In the genomic region with DNA sequence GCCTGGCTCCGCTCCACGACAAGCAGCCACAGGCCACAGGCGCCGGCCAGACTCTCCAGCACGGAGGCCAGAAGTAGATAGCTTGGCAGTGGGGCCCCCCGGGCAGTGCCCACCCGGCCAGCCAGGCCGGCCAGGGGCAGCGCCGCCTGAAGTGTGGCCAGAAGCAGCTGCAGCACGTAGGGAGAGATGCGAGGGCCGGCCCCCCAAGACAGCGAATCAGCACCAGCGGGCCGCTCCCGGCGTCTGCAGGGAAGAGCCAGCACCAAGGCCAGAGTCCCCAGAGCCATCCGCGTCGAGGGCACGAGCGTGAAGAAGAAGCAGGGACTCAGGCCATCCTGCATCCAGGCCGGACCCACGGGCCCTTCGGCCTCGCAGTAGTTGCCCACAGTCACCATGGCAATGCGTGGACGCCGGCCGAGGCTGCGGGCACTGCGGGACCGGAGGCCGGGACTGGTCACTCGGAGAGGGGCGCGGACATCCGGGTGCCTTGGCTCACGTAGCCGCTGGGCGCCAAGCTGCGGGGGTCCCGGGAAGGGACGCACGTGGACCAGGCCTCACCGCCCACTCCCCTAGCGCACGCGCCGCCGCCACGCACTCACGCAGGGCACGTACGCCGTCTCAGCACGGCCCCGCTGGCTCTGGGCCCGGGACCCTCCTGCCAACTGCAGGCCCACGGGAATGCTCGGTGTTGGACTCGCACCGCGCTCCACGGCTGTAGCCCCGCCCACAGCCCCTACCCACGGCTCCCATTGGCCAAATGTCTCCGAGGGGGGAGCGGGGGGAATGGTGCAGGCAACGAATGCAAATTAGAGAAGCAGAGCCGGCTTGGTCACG, we compare ENCODE assay signal across 8 cellular contexts. TPM values are rescaled to one million over a fixed set of nuclear protein-coding genes. Genes with fewer than 3 reads are reported as not detected.
A peak's percentile ranks its signal among the peaks of the same experiment; 100 is the strongest.
DNase-seq lines count a peak whose midpoint lies in the region; ATAC-seq and TF ChIP-seq lines count a peak whose summit lies in the region.

ABCB6 (minus strand) TSS at position 680 of the 834 bp plus-strand sequence; CDS start at position 395, 285 bp downstream.

- H3K27ac Mint-ChIP-seq in nephron: peak within 1 kb of the TSS; percentile 93 to 99 (median 97)

- DNase-seq in COLO668 (lab: John Stamatoyannopoulos, UW; ENCODE audit: unreplicated experiment) (peak; percentile 94), GM20000 (ENCODE audit: low spot score) (peak; percentile 94), HUDEP-2 (lab: John Stamatoyannopoulos, UW; ENCODE audit: unreplicated experiment in 76 of 76) (peak in 75 of 76 experiments; percentile 34 to 97 (median 92)), RPMI8226 (peak; percentile 77), activated gamma-delta T cell (lab: John Stamatoyannopoulos, UW) (peak; percentile 62), fibroblast of the aortic adventitia (ENCODE audit: low read depth) (peak; percentile 96)
- peak; percentile 90 for DNase-seq in stimulated activated naive CD8-positive, alpha-beta T cell treated with anti-CD3 and anti-CD28 coated beads, Interleukin-15, Interleukin-2, amounts not matched to agents 100 U/mL and 50 U/mL, for 24 hours

- H3K9me3 Mint-ChIP-seq in nephron: no peaks in the 10 kb centered on the region

- H3K27me3 Mint-ChIP-seq in nephron (ENCODE audit: low read depth): no peaks in the 10 kb centered on the region

- H3K4me3 ChIP-seq in fibroblast of the aortic adventitia (ENCODE audit: low read depth, low read length): peak within 1 kb of the TSS; percentile 71

- no peak for TF ChIP-seq CTCF in GM20000 (IDR thresholded peaks at IDR 0.05; ENCODE audit: extremely low read depth, missing control alignments)
- no peak for TF ChIP-seq CTCF in fibroblast of the aortic adventitia (IDR thresholded peaks at IDR 0.05; ENCODE audit: insufficient read depth, low read length)
- peak in 1 of 3 experiments; percentile 8 for TF ChIP-seq CTCF in nephron (IDR thresholded peaks at IDR 0.05; ENCODE audit: unreplicated experiment in 3 of 3)

- peaks cover 24% of the 10 kb centered on the region for H3K36me3 Mint-ChIP-seq in nephron (ENCODE audit: low read depth)

- H3K4me3 Mint-ChIP-seq in nephron: peak within 1 kb of the TSS; percentile 91 to 96 (median 94)

- peaks cover 41% of the 10 kb centered on the region for H3K4me1 Mint-ChIP-seq in nephron

- peak; percentile 79 for ATAC-seq in stimulated activated naive CD8-positive, alpha-beta T cell treated with anti-CD3 and anti-CD28 coated beads, Interleukin-15, Interleukin-2, amounts not matched to agents 100 U/mL and 50 U/mL, for 24 hours

RNA-seq across cellular contexts. Expression of gene ABCB6, which starts in this region (rescaled TPM):
- total RNA-seq in fibroblast of the aortic adventitia (ENCODE audit: low replicate concordance): 10.1 and 27.3 TPM in 2 replicates

Comparison
In these comparisons a context has a peak if more than half of its experiments do, and no peak if none do; other contexts are left out.
1. Peak in every context shown above with its lines: DNase-seq, ATAC-seq and H3K4me3 ChIP-seq.